In the genomic region with DNA sequence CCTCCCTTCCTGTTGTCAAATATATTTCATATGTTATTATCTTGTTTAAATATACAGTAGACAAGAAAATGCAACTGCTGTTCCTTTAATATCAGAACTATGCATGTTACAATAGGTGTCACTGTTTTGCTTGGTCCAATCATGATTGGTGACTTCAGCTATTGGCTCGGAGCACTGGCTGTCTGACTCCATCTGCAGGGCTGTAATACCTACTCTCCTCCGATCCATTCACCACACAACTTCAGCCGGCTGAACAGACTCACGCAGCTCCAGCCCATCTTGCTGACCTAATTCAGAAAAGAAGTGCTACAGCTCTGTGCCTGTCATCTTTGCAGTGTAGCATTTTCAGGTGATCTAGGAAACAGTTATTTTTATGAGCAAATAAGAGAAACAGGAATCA, we compare ENCODE assay signal across 8 cellular contexts. TPM values are rescaled to one million over a fixed set of nuclear protein-coding genes. Genes with fewer than 3 reads are reported as not detected.
DNase-seq lines count a peak whose midpoint lies in the region; ATAC-seq, FAIRE-seq and TF ChIP-seq lines count a peak whose summit lies in the region.

Gene BTBD3, plus strand, starts transcription at position 231 of the 400 bp plus-strand sequence. CDS start 383 bp downstream, outside the sequence.

- H3K4me1 Mint-ChIP-seq in GM23338 = peaks cover 50% of the 10 kb centered on the region
- peaks cover 81% of the 10 kb centered on the region for H3K4me1 Mint-ChIP-seq in brain

- H3K9ac ChIP-seq in skeletal muscle tissue (ENCODE audit: low read depth in 1 of 3, low read length in 3 of 3) = peak within 1 kb of the TSS; percentile 15 to 58 (median 57)

- H3K27ac Mint-ChIP-seq in GM23338 = peak within 1 kb of the TSS; percentile 18; the same call in 1 of the 2 replicates
- peak within 1 kb of the TSS; percentile 45 to 87 (median 46) for H3K27ac Mint-ChIP-seq in brain

- FAIRE-seq in GM12891 (lab: Jason Lieb, UNC) = no peak

- H2AFZ ChIP-seq in GM23338 = no peak within 1 kb of the TSS

- peaks cover 87% of the 10 kb centered on the region for H3K79me2 ChIP-seq in GM23338 (replicated peaks; ENCODE audit: insufficient read depth)

- 0 out of 2 replicates have a peak within 1 kb of the TSS, but pooled peaks have one; percentile 2 for H3K4me2 ChIP-seq in GM23338

- H3K27me3 Mint-ChIP-seq in GM23338 (ENCODE audit: insufficient read depth, low read depth, poor library complexity) = no peaks in the 10 kb centered on the region
- H3K27me3 Mint-ChIP-seq in brain = peaks cover 4% of the 10 kb centered on the region

- H3K9me3 Mint-ChIP-seq in GM23338 (no peaks in the 10 kb centered on the region), brain (no peaks in the 10 kb centered on the region)

- DNase-seq in Caki2 (ENCODE audit: low read depth) (no peak), GM23338 (ENCODE audit: low spot score) (no peak), NCI-H2107 treated with DMSO at 0.1 percent for 48 hours (lab: John Stamatoyannopoulos, UW; ENCODE audit: unreplicated experiment) (peak; percentile 85), inferior parietal cortex (ENCODE audit: extremely low spot score) (peak; percentile 72), middle frontal gyrus (ENCODE audit: extremely low spot score, low spot score) (no peak), GM12891 (ENCODE audit: insufficient read length, low spot score) (no peak)

- H3K27ac ChIP-seq in GM23338 (ENCODE audit: low read depth) (no peak within 1 kb of the TSS), skeletal muscle tissue (ENCODE audit: low read depth, low read length) (peak within 1 kb of the TSS; percentile 46)

- H3K9me3 ChIP-seq in skeletal muscle tissue (ENCODE audit: control insufficient read depth in 3 of 3, low read length in 3 of 3) = no peaks in the 10 kb centered on the region

- H3K9me2 ChIP-seq in GM23338 (ENCODE audit: insufficient read depth) = no peaks in the 10 kb centered on the region

- H3K27me3 ChIP-seq in GM23338 (ENCODE audit: insufficient read depth) = no peaks in the 10 kb centered on the region
- H3K27me3 ChIP-seq in skeletal muscle tissue (ENCODE audit: control insufficient read depth in 3 of 3, insufficient read depth in 3 of 3, low read length in 3 of 3) = no peaks in the 10 kb centered on the region

- H3K4me1 ChIP-seq in GM23338 (ENCODE audit: insufficient read depth) = peaks cover 28% of the 10 kb centered on the region
- peaks cover 5 to 16% (median 14%) of the 10 kb centered on the region in 3 donors for H3K4me1 ChIP-seq in skeletal muscle tissue (ENCODE audit: control insufficient read depth in 3 of 3, insufficient read depth in 3 of 3, low read length in 3 of 3)

- TF ChIP-seq POLR2A in GM12891 (IDR thresholded peaks at IDR 0.05; ENCODE audit: low read depth, low read length) = no peak

- H4K20me1 ChIP-seq in GM23338 (replicated peaks; ENCODE audit: insufficient read depth) = peaks cover 10% of the 10 kb centered on the region; the same call in 1 of the 2 replicates

- TF ChIP-seq CTCF in GM23338 (conservative IDR thresholded peaks at IDR 0.05; ENCODE audit: low read depth in 2 of 2) (0 out of 4 replicates have a peak, but pooled peaks of 1 of the 2 experiments have one; percentile 10), brain (conservative IDR thresholded peaks at IDR 0.05) (no peak)

- H3K36me3 Mint-ChIP-seq in GM23338 (ENCODE audit: low read depth) (peaks cover 3% of the 10 kb centered on the region; the same call in 2 of the 3 replicates), brain (peaks cover 23% of the 10 kb centered on the region)

- in situ Hi-C loops in Caki2 (cut with HindIII; ENCODE audit: low pct_unique_long_range_greater_than_20kb, low sequenced_read_pairs) = no loop called here

- H3K36me3 ChIP-seq in GM23338 (ENCODE audit: insufficient read depth) = no peaks in the 10 kb centered on the region
- peaks cover 0 to 3% (median 0%) of the 10 kb centered on the region in 3 donors for H3K36me3 ChIP-seq in skeletal muscle tissue (ENCODE audit: control insufficient read depth in 3 of 3, insufficient read depth in 3 of 3, low read length in 3 of 3)

- peak; percentile 74 for ATAC-seq in GM23338

- no peaks in the 10 kb centered on the region for H3F3A ChIP-seq in GM23338 (replicated peaks; ENCODE audit: low read depth)

- H3K4me3 ChIP-seq in GM23338 (no peak within 1 kb of the TSS), skeletal muscle tissue (ENCODE audit: low read length in 3 of 3) (peak within 1 kb of the TSS; percentile 54 to 70 (median 65))

- H3K4me3 Mint-ChIP-seq in GM23338 (no peak within 1 kb of the TSS), brain (peak within 1 kb of the TSS; percentile 62 to 85 (median 71))

TF ChIP-seq in GM23338, 12 proteins besides CTCF, POLR2A, EP300 and RAD21 (continues in another document):
- TF ChIP-seq EZH2 (IDR thresholded peaks at IDR 0.05; ENCODE audit: low read depth, unreplicated experiment) (no peak), POLR2AphosphoS5 (IDR thresholded peaks at IDR 0.05; ENCODE audit: low read depth) (no peak), ZNF331 (CRISPR knock-in tag; IDR thresholded peaks at IDR 0.05; ENCODE audit: low read depth) (no peak), ZNF114 (CRISPR knock-in tag; IDR thresholded peaks at IDR 0.05) (no peak)

TF ChIP-seq in GM12891, 5 proteins besides CTCF, POLR2A, EP300 and RAD21:
- TF ChIP-seq POLR2AphosphoS5 (IDR thresholded peaks at IDR 0.05; ENCODE audit: low read depth, low read length) (no peak), PAX5 (IDR thresholded peaks at IDR 0.05; ENCODE audit: insufficient read depth, low read length, severe bottlenecking) (no peak), POU2F2 (IDR thresholded peaks at IDR 0.05; ENCODE audit: low read depth, low read length) (no peak), TAF1 (IDR thresholded peaks at IDR 0.05; ENCODE audit: low read depth, low read length) (no peak), SPI1 (IDR thresholded peaks at IDR 0.05; ENCODE audit: low read depth, low read length) (no peak)

RNA-seq across cellular contexts. Expression of gene BTBD3, which starts in this region (rescaled TPM):
- 21.7 and 44.2 TPM in 2 replicates for total RNA-seq in Caki2 (2014; rRNA removed; shearing (Covaris generic); ENCODE audit: low replicate concordance)
- total RNA-seq in GM23338 (2014; rRNA removed; shearing (Covaris generic)) = 45.1 and 47.0 TPM in 2 replicates
- 11.8 and 13.6 TPM in 2 replicates for polyA plus RNA-seq in GM23338 (2016; fragmentation: Nextera tagmentation; extraction: Ambion mirVana)
- polyA plus RNA-seq in brain (ENCODE audit: insufficient read depth, low read depth, low replicate concordance) = 59.5 TPM
- 52.2 TPM for total RNA-seq in skeletal muscle tissue
- polyA plus RNA-seq in GM12891 (2012; ENCODE audit: low read depth, missing spikeins) = 1.3 TPM

Comparison
In these comparisons a context has a peak if more than half of its experiments do, and no peak if none do; other contexts are left out.
1. DNase-seq: peak in NCI-H2107 treated with DMSO at 0.1 percent for 48 hours (single experiment) and inferior parietal cortex (single experiment); none in Caki2 (single experiment), GM23338 (single experiment), middle frontal gyrus (single experiment) and GM12891 (single experiment).